ENCODE assay signal across 8 cellular contexts in genomic region chr18:45386256-45386655, GRCh38.
DNase-seq lines count a peak whose midpoint lies in the region; ATAC-seq, FAIRE-seq and TF ChIP-seq lines count a peak whose summit lies in the region.

No MANE protein-coding gene starts in this region.

- peak; percentile 66 for TF ChIP-seq CTCF in DND-41 (IDR thresholded peaks at IDR 0.05; ENCODE audit: borderline replicate concordance, extremely low read depth, low read length, poor library complexity, severe bottlenecking)

- no peaks in the 10 kb centered on the region for H3K79me2 ChIP-seq in DND-41 (ENCODE audit: insufficient read depth, low read length)
- H3K79me2 ChIP-seq in Karpas-422 (ENCODE audit: low read length) = no peaks in the 10 kb centered on the region

- H3K4me2 ChIP-seq in DND-41 (ENCODE audit: insufficient read depth, low read length) (no peak overlapping the region), Karpas-422 (ENCODE audit: low read depth, low read length, poor library complexity, severe bottlenecking) (peak overlapping the region; percentile 23)

- no peaks in the 10 kb centered on the region for H4K20me1 ChIP-seq in DND-41 (ENCODE audit: insufficient read depth, low read length)
- no peaks in the 10 kb centered on the region for H4K20me1 ChIP-seq in Karpas-422 (ENCODE audit: insufficient read depth, low read depth, low read length)

- ATAC-seq in DND-41 (ENCODE audit: insufficient read depth, low read depth) (peak; percentile 62; the same call in 2 of the 3 replicates), GM18909 (IDR thresholded peaks at IDR 0.05; ENCODE audit: poor library complexity, unreplicated experiment) (no peak), GM18870 (IDR thresholded peaks at IDR 0.05; ENCODE audit: unreplicated experiment) (no peak)

- no peak for FAIRE-seq in RCC 7860 (lab: Jason Lieb, UNC)

- H3K4me3 ChIP-seq in DND-41 (ENCODE audit: low read depth in 1 of 2, low read length in 2 of 2) (no peak overlapping the region), Karpas-422 (ENCODE audit: low read length) (no peak overlapping the region)

- H3K36me3 ChIP-seq in DND-41 (ENCODE audit: insufficient read depth, low read length) = no peaks in the 10 kb centered on the region
- no peaks in the 10 kb centered on the region for H3K36me3 ChIP-seq in Karpas-422 (ENCODE audit: insufficient read depth, low read length)

- H2AFZ ChIP-seq in DND-41 (ENCODE audit: low read depth, low read length) (no peak overlapping the region), Karpas-422 (ENCODE audit: low read length) (peak overlapping the region; percentile 45; the same call in 1 of the 2 replicates)

- H3K9me2 ChIP-seq in Karpas-422 (replicated peaks; ENCODE audit: insufficient read depth, low read length) = no peaks in the 10 kb centered on the region

- DNase-seq in DND-41 (peak; percentile 22), Karpas-422 (peak; percentile 90), SW480 (ENCODE audit: low spot score) (peak; percentile 3), iPS DF 19.7 (ENCODE audit: low read depth, low spot score) (peak; percentile 42), SW 1271 (lab: John Stamatoyannopoulos, UW) (no peak), RCC 7860 (ENCODE audit: low spot score) (no peak)

- no peaks in the 10 kb centered on the region for H3K9me3 ChIP-seq in DND-41 (ENCODE audit: insufficient read depth, low read length, severe bottlenecking)
- no peaks in the 10 kb centered on the region for H3K9me3 ChIP-seq in Karpas-422 (ENCODE audit: low read length)

- no peak overlapping the region for H3K9ac ChIP-seq in DND-41 (ENCODE audit: low read depth, low read length)
- H3K9ac ChIP-seq in Karpas-422 (ENCODE audit: low read length) = peak overlapping the region; percentile 14

- no peak overlapping the region for H3K27ac ChIP-seq in DND-41 (ENCODE audit: low read length)
- H3K27ac ChIP-seq in Karpas-422 (ENCODE audit: low read length) = peak overlapping the region; percentile 86

- no peaks in the 10 kb centered on the region for H3K4me1 ChIP-seq in DND-41 (ENCODE audit: insufficient read depth, low read length)
- peaks cover 74% of the 10 kb centered on the region for H3K4me1 ChIP-seq in Karpas-422 (ENCODE audit: low read length)

- H3K27me3 ChIP-seq in DND-41 (ENCODE audit: insufficient read depth, low read length, poor library complexity) (peaks cover 12% of the 10 kb centered on the region), Karpas-422 (ENCODE audit: low read length) (no peaks in the 10 kb centered on the region)

Comparison
In these comparisons a context has a peak if more than half of its experiments do, and no peak if none do; other contexts are left out.
1. DNase-seq: peak in DND-41 (single experiment), Karpas-422 (single experiment), SW480 (single experiment) and iPS DF 19.7 (single experiment); none in SW 1271 (0 of 2) and RCC 7860 (single experiment).